In genomic region chr4:140309124-140309870, GRCh38 we compare ENCODE assay signal across 8 cellular contexts.
A peak's percentile ranks its signal among the peaks of the same experiment; 100 is the strongest.
DNase-seq lines count a peak whose midpoint lies in the region; ATAC-seq and TF ChIP-seq lines count a peak whose summit lies in the region.

No MANE protein-coding gene starts in this region.

- ATAC-seq in GM21515 (IDR thresholded peaks at IDR 0.05; ENCODE audit: unreplicated experiment) (no peak), GM18502 (IDR thresholded peaks at IDR 0.05; ENCODE audit: poor library complexity, unreplicated experiment) (no peak)

- H3K9ac ChIP-seq in muscle layer of colon (ENCODE audit: low read length) = no peak overlapping the region

- H3K36me3 ChIP-seq in muscle layer of colon (ENCODE audit: insufficient read depth, low read length) = no peaks in the 10 kb centered on the region

- H3K4me1 ChIP-seq in muscle layer of colon (ENCODE audit: insufficient read depth, low read length) = peaks cover 18% of the 10 kb centered on the region

- peak; percentile 37; the same call in 1 of the 2 replicates for TF ChIP-seq CTCF in LNCaP clone FGC (IDR thresholded peaks at IDR 0.05; ENCODE audit: control insufficient read depth, extremely low read depth, insufficient read depth)

- H3K4me3 ChIP-seq in LNCaP clone FGC (ENCODE audit: low read depth, low read length) (no peak overlapping the region), muscle layer of colon (ENCODE audit: low read depth in 1 of 2, low read length in 2 of 2) (no peak overlapping the region)

- DNase-seq in AG20443 (ENCODE audit: low spot score) (peak; percentile 46), LNCaP clone FGC (ENCODE audit: low read depth) (no peak), dedifferentiated amniotic fluid mesenchymal stem cell (ENCODE audit: extremely low spot score) (peak; percentile 54), A172 (ENCODE audit: low spot score) (no peak), HuH-7 (ENCODE audit: low spot score) (no peak)

- H3K27ac ChIP-seq in muscle layer of colon (ENCODE audit: low read depth, low read length) = peak overlapping the region; percentile 47

- no peaks in the 10 kb centered on the region for H3K27me3 ChIP-seq in muscle layer of colon (ENCODE audit: control insufficient read depth in 1 of 2, insufficient read depth in 2 of 2, low read length in 2 of 2)

- no peaks in the 10 kb centered on the region for H3K9me3 ChIP-seq in muscle layer of colon (ENCODE audit: low read length)

Comparison
In these comparisons a context has a peak if more than half of its experiments do, and no peak if none do; other contexts are left out.
1. DNase-seq: peak in AG20443 (single experiment) and dedifferentiated amniotic fluid mesenchymal stem cell (single experiment); none in LNCaP clone FGC (single experiment), A172 (single experiment) and HuH-7 (single experiment).